In genomic region chrX:41824551-41824950, GRCh38 we compare ENCODE assay signal across 16 cellular contexts.
A peak's percentile ranks its signal among the peaks of the same experiment; 100 is the strongest.
DNase-seq lines count a peak whose midpoint lies in the region; ATAC-seq, FAIRE-seq and TF ChIP-seq lines count a peak whose summit lies in the region.
"Had no signal": no experiment of that assay in that cellular context is flagged by ENCODE, and none has a peak within 500 bp of the region (broad histone marks: within the 10 kb centered on the region; RNA-seq: fewer than 3 reads in every experiment).

No MANE protein-coding gene starts in this region.

- CTCF ChIA-PET in endothelial cell of umbilical vein (lab: Charles Lee) = interaction anchor here (1.1 kb wide), 1 partner anchor 26 kb away, joined by 3 read pairs; no protein-coding TSS in a partner anchor

- intact Hi-C loops in endothelial cell of umbilical vein (cut with micrococcal nuclease) (no loop called here), dorsolateral prefrontal cortex (cut with DNase I) (no loop called here)

- no peak overlapping the region for H3K4me2 ChIP-seq in endothelial cell of umbilical vein (ENCODE audit: insufficient read depth, low read length)

- DNase-seq in Daoy (ENCODE audit: low read depth) = peak; percentile 45
- peak; percentile 86 for DNase-seq in LHCN-M2 (ENCODE audit: low read depth)
- peak; percentile 12 for DNase-seq in endothelial cell of umbilical vein (ENCODE audit: low read depth, low spot score)
- peak; percentile 1 for DNase-seq in pons (ENCODE audit: low spot score)
- DNase-seq in germinal center (ENCODE audit: low spot score) = no peak
- DNase-seq in dorsolateral prefrontal cortex = no peak
- no peak for DNase-seq in activated CD4-positive, alpha-beta T cell treated with anti-CD3 and anti-CD28 coated beads for 48 hours
- DNase-seq: activated CD4-positive, alpha-beta T cell treated with anti-CD3 and anti-CD28 coated beads for 4 hours; cerebellar nuclear complex; kidney glomerular epithelial cell; naive thymus-derived CD4-positive, alpha-beta T cell; NCI-H1105; NCI-H345; testis had no signal

- POLR2A ChIA-PET in endothelial cell of umbilical vein (lab: Charles Lee) = no interaction called here

- TF ChIP-seq POLR2A in endothelial cell of umbilical vein (IDR thresholded peaks at IDR 0.05; ENCODE audit: low read depth, low read length) = no peak

- no peaks in the 10 kb centered on the region for H3K4me1 ChIP-seq in endothelial cell of umbilical vein (ENCODE audit: control insufficient read depth, extremely low read depth, insufficient read depth, low read length)
- H3K4me1 ChIP-seq: testis had no signal

- no peaks in the 10 kb centered on the region for H3K9me1 ChIP-seq in endothelial cell of umbilical vein (replicated peaks; ENCODE audit: control insufficient read depth, extremely low read depth, insufficient read depth, low read length)

- H3K36me3 ChIP-seq in endothelial cell of umbilical vein (ENCODE audit: control insufficient read depth in 2 of 2, extremely low read depth in 1 of 2, insufficient read depth in 2 of 2, low read length in 2 of 2) = no peaks in the 10 kb centered on the region
- H3K36me3 ChIP-seq: esophagus muscularis mucosa had no signal

- no peaks in the 10 kb centered on the region for H3K9me3 ChIP-seq in endothelial cell of umbilical vein (replicated peaks; ENCODE audit: control insufficient read depth, insufficient read depth, low read length)
- H3K9me3 ChIP-seq: esophagus muscularis mucosa, testis had no signal

- ATAC-seq in HG02852 (IDR thresholded peaks at IDR 0.05; ENCODE audit: unreplicated experiment) = no peak
- ATAC-seq: naive thymus-derived CD4-positive, alpha-beta T cell had no signal

- H3K4me3 ChIP-seq in endothelial cell of umbilical vein (replicated peaks in 1 of 3; ENCODE audit: insufficient read depth in 1 of 3, low read depth in 1 of 3, low read length in 3 of 3) (no peak overlapping the region), dorsolateral prefrontal cortex (no peak overlapping the region)
- H3K4me3 ChIP-seq: esophagus muscularis mucosa, testis had no signal

- no peak overlapping the region for H3K9ac ChIP-seq in endothelial cell of umbilical vein (replicated peaks; ENCODE audit: extremely low read depth, insufficient read depth, low read length)

- no peaks in the 10 kb centered on the region for H4K20me1 ChIP-seq in endothelial cell of umbilical vein (replicated peaks; ENCODE audit: control insufficient read depth, extremely low read depth, insufficient read depth, low read length)

- dilution Hi-C loops in endothelial cell of umbilical vein (cut with MboI; ENCODE audit: extremely low pct_ligation_motif_present, low sequenced_read_pairs) = no loop called here

- no peak overlapping the region for H3K27ac ChIP-seq in endothelial cell of umbilical vein (ENCODE audit: insufficient read depth, low read depth, low read length)
- no peak overlapping the region for H3K27ac ChIP-seq in dorsolateral prefrontal cortex
- H3K27ac ChIP-seq: esophagus muscularis mucosa, testis had no signal

- BruUV-seq in endothelial cell of umbilical vein (replicated peaks; lab: Mats Ljungman, UMichigan) = no TSS peak

- no peak overlapping the region for H2AFZ ChIP-seq in endothelial cell of umbilical vein (ENCODE audit: low read depth, low read length)

- TF ChIP-seq CTCF in endothelial cell of umbilical vein (IDR thresholded peaks at IDR 0.05; ENCODE audit: extremely low read depth in 1 of 2, insufficient read depth in 1 of 2, low read depth in 1 of 2, low read length in 2 of 2) (no peak), dorsolateral prefrontal cortex (IDR thresholded peaks at IDR 0.05 in 54 of 56, conservative IDR thresholded peaks at IDR 0.05 in 2 of 56; ENCODE audit: low read depth in 1 of 56, partially characterized antibody in 56 of 56) (no peak)

- H3K79me2 ChIP-seq in endothelial cell of umbilical vein (ENCODE audit: control insufficient read depth, insufficient read depth, low read length) = no peaks in the 10 kb centered on the region

- no peaks in the 10 kb centered on the region for H3K27me3 ChIP-seq in endothelial cell of umbilical vein (ENCODE audit: control insufficient read depth in 2 of 2, insufficient read depth in 2 of 2, low read length in 2 of 2)
- peaks cover 0 to 39% (median 4%) of the 10 kb centered on the region in 45 donors for H3K27me3 ChIP-seq in dorsolateral prefrontal cortex
- H3K27me3 ChIP-seq: testis had no signal

- FAIRE-seq in endothelial cell of umbilical vein (lab: Jason Lieb, UNC) = peak; percentile 12

TF ChIP-seq in endothelial cell of umbilical vein, 7 proteins besides CTCF, POLR2A, EP300 and RAD21:
- TF ChIP-seq FOS (IDR thresholded peaks at IDR 0.05; ENCODE audit: borderline replicate concordance, insufficient read depth, low read length) (peak; percentile 13), GATA2 (IDR thresholded peaks at IDR 0.05; ENCODE audit: insufficient read depth, insufficient read length, low read depth, low read length) (no peak)

Comparison
In these comparisons a context has a peak if more than half of its experiments do, and no peak if none do; other contexts are left out.
1. DNase-seq: peak in Daoy (single experiment), LHCN-M2 (single experiment), endothelial cell of umbilical vein (single experiment) and pons (single experiment); none in germinal center (single experiment), dorsolateral prefrontal cortex (0 of 10) and activated CD4-positive, alpha-beta T cell treated with anti-CD3 and anti-CD28 coated beads for 48 hours (single experiment).